Comparison of ENCODE assay signal across 25 cellular contexts in the genomic region with DNA sequence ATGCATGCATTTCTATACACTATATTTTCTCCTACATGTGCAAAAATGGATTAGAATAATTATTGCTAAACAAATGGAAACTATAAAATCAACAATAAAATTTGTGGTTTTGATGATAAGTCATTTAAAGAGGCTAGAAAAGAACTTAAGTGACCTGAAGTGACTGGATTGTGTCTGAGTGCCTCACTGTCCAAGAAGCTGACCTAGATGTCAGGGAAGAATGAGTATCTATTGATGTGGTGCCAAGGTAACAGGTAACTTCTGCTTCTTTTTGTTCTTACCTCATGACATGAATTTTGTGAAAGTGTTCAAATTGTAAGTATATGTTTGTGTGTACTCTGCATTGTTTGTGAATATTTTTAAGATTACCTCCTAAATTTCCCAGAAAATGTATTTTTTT.
"Had no signal": no experiment of that assay in that cellular context is flagged by ENCODE, and none has a peak within 500 bp of the region (broad histone marks: within the 10 kb centered on the region; RNA-seq: fewer than 3 reads in every experiment).

No MANE protein-coding gene starts in this region.

- H3K36me3 ChIP-seq: esophagus muscularis mucosa, gastroesophageal sphincter, heart left ventricle, left lung, lower lobe of right lung had no signal

- H3K4me2 ChIP-seq: hepatocyte had no signal

- H3K4me1 ChIP-seq: esophagus muscularis mucosa, foreskin keratinocyte, gastroesophageal sphincter, heart left ventricle, left lung, lower lobe of right lung had no signal

- H3K4me3 ChIP-seq: coronary artery, dorsolateral prefrontal cortex, esophagus muscularis mucosa, gastroesophageal sphincter, heart left ventricle, hepatocyte, left lung, lower lobe of right lung, mucosa of descending colon had no signal

- H3K9me3 ChIP-seq: esophagus muscularis mucosa, gastroesophageal sphincter, left lung, lower lobe of right lung, mucosa of descending colon had no signal

- H3K27ac ChIP-seq: coronary artery, dorsolateral prefrontal cortex, esophagus muscularis mucosa, foreskin keratinocyte, gastroesophageal sphincter, heart left ventricle, hepatocyte, left lung, lower lobe of right lung had no signal

- H2AFZ ChIP-seq: hepatocyte had no signal

- FAIRE-seq: colon, endothelial cell of umbilical vein, frontal cortex, kidney had no signal

- ATAC-seq: foreskin keratinocyte; gastroesophageal sphincter; heart left ventricle; left colon; left lung; left ventricle myocardium superior; lower lobe of right lung; mucosa of descending colon; naive thymus-derived CD4-positive, alpha-beta T cell had no signal

- H3K79me2 ChIP-seq: hepatocyte had no signal

- DNase-seq: dermis blood vessel endothelial cell; dorsolateral prefrontal cortex; effector CD4-positive, alpha-beta T cell; effector memory CD4-positive, alpha-beta T cell; foreskin keratinocyte; hypothalamus; immature natural killer cell; islet precursor cell; kidney; kidney glomerular epithelial cell; left colon; left ventricle myocardium superior; lower lobe of right lung; mesenchymal stem cell; mucosa of descending colon; naive thymus-derived CD4-positive, alpha-beta T cell had no signal

- H3K27me3 ChIP-seq: dorsolateral prefrontal cortex, esophagus muscularis mucosa, foreskin keratinocyte, gastroesophageal sphincter, heart left ventricle, hepatocyte, left lung had no signal
